In the genomic region with DNA sequence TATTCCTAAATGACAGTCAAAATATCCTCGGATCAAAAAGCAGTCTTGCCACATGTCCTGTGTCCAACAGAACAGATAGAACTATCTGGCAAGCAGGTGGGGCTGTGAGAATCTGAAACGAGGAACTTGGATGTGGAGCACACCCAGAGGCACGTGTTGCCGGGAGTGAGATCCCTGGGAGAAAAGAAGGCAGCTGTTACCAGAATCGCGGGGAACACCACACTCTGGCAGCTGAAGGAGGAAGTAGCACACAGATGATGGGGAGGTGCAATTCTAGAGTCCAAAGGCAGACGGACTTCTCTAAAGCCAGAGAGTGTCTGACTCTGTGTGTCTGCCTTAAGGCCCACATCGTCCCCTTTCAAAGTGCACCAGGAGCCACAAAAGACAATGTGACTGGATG, we compare ENCODE assay signal across 8 cellular contexts. TPM values are rescaled to one million over a fixed set of nuclear protein-coding genes. Genes with fewer than 3 reads are reported as not detected.
DNase-seq lines count a peak whose midpoint lies in the region; ATAC-seq and TF ChIP-seq lines count a peak whose summit lies in the region.

No MANE protein-coding gene starts in this region.

- peak; percentile 74 for ATAC-seq in stimulated activated memory B cell treated with anti-CD40 and anti-IgM and Interleukin-4, amounts not matched to agents 10 μg/mL and 1 μg/mL and 100 μg/mL, for 72 hours
- ATAC-seq in HG03108 (IDR thresholded peaks at IDR 0.05; ENCODE audit: unreplicated experiment): no peak

- H2AFZ ChIP-seq in fibroblast of lung (ENCODE audit: low read length): no peak overlapping the region

- POLR2A ChIA-PET in activated CD4-positive, alpha-beta T cell treated with anti-CD3 and anti-CD28 coated beads, Interleukin-2, amount 10 ng/mL, durations not matched to agents 7 days and 5 days (lab: Charles Lee): no interaction called here

- H3K27ac Mint-ChIP-seq in activated CD4-positive, alpha-beta T cell treated with anti-CD3 and anti-CD28 coated beads, Interleukin-2, amount 10 ng/mL, durations not matched to agents 7 days and 5 days: peak overlapping the region; percentile 76
- H3K27ac Mint-ChIP-seq in stimulated activated memory B cell treated with anti-CD40 and anti-IgM and Interleukin-4, amounts not matched to agents 10 μg/mL and 1 μg/mL and 100 μg/mL, for 72 hours: peak overlapping the region; percentile 1

- no peak overlapping the region for H3K4me3 ChIP-seq in fibroblast of lung (replicated peaks in 1 of 4; ENCODE audit: control extremely low read depth in 1 of 4, insufficient read depth in 1 of 4, low read depth in 3 of 4, low read length in 4 of 4)

- peaks cover 2% of the 10 kb centered on the region for H3K4me1 ChIP-seq in fibroblast of lung (ENCODE audit: control insufficient read depth, extremely low read depth, insufficient read depth, low read length)

- H3K4me2 ChIP-seq in fibroblast of lung (ENCODE audit: extremely low read depth, insufficient read depth, low read length): peak overlapping the region; percentile 40

- no peaks in the 10 kb centered on the region for H3K27me3 Mint-ChIP-seq in activated CD4-positive, alpha-beta T cell treated with anti-CD3 and anti-CD28 coated beads, Interleukin-2, amount 10 ng/mL, durations not matched to agents 7 days and 5 days
- no peaks in the 10 kb centered on the region for H3K27me3 Mint-ChIP-seq in stimulated activated memory B cell treated with anti-CD40 and anti-IgM and Interleukin-4, amounts not matched to agents 10 μg/mL and 1 μg/mL and 100 μg/mL, for 72 hours

- H3K4me1 Mint-ChIP-seq in activated CD4-positive, alpha-beta T cell treated with anti-CD3 and anti-CD28 coated beads, Interleukin-2, amount 10 ng/mL, durations not matched to agents 7 days and 5 days: peaks cover 36% of the 10 kb centered on the region
- peaks cover 50% of the 10 kb centered on the region for H3K4me1 Mint-ChIP-seq in stimulated activated memory B cell treated with anti-CD40 and anti-IgM and Interleukin-4, amounts not matched to agents 10 μg/mL and 1 μg/mL and 100 μg/mL, for 72 hours

- H3K9ac ChIP-seq in fibroblast of lung (ENCODE audit: insufficient read depth, low read length): no peak overlapping the region

- no peaks in the 10 kb centered on the region for H4K20me1 ChIP-seq in fibroblast of lung (ENCODE audit: control insufficient read depth, extremely low read depth, insufficient read depth, low read length)

- no peaks in the 10 kb centered on the region for H3K9me3 ChIP-seq in fibroblast of lung (ENCODE audit: control insufficient read depth, insufficient read depth, low read depth, low read length)

- no peaks in the 10 kb centered on the region for H3K27me3 ChIP-seq in fibroblast of lung (ENCODE audit: control insufficient read depth, insufficient read depth, low read length)

- no peak overlapping the region for H3K27ac ChIP-seq in fibroblast of lung (ENCODE audit: insufficient read depth, low read length)

- TF ChIP-seq CTCF in fibroblast of lung (conservative IDR thresholded peaks at IDR 0.05 in 1 of 2, IDR thresholded peaks at IDR 0.05 in 1 of 2; ENCODE audit: low read depth in 1 of 2, low read length in 2 of 2): no peak

- no peak for DNase-seq in activated CD4-positive, alpha-beta T cell treated with anti-CD3 and anti-CD28 coated beads, Interleukin-2, amount 10 ng/mL, durations not matched to agents 7 days and 5 days
- DNase-seq in activated CD4-positive, alpha-beta T cell treated with anti-CD3 and anti-CD28 coated beads for 1 hour: no peak
- DNase-seq in NOMO-1 treated with DMSO at 0.1 percent for 48 hours (lab: John Stamatoyannopoulos, UW; ENCODE audit: unreplicated experiment) (peak; percentile 59), fibroblast of lung (ENCODE audit: low read depth in 2 of 2) (peak; percentile 48 to 49), mesenteric fat pad (ENCODE audit: low spot score) (no peak), HCEC 1CT (no peak)

- H3K79me2 ChIP-seq in fibroblast of lung (ENCODE audit: control insufficient read depth, insufficient read depth, low read length): peaks cover 80% of the 10 kb centered on the region

- no peak overlapping the region for H3K4me3 Mint-ChIP-seq in activated CD4-positive, alpha-beta T cell treated with anti-CD3 and anti-CD28 coated beads, Interleukin-2, amount 10 ng/mL, durations not matched to agents 7 days and 5 days
- H3K4me3 Mint-ChIP-seq in stimulated activated memory B cell treated with anti-CD40 and anti-IgM and Interleukin-4, amounts not matched to agents 10 μg/mL and 1 μg/mL and 100 μg/mL, for 72 hours: no peak overlapping the region

- no peaks in the 10 kb centered on the region for H3K36me3 ChIP-seq in fibroblast of lung (ENCODE audit: control insufficient read depth, insufficient read depth, low read length)

- H3K9me3 Mint-ChIP-seq in activated CD4-positive, alpha-beta T cell treated with anti-CD3 and anti-CD28 coated beads, Interleukin-2, amount 10 ng/mL, durations not matched to agents 7 days and 5 days: no peaks in the 10 kb centered on the region
- no peaks in the 10 kb centered on the region for H3K9me3 Mint-ChIP-seq in stimulated activated memory B cell treated with anti-CD40 and anti-IgM and Interleukin-4, amounts not matched to agents 10 μg/mL and 1 μg/mL and 100 μg/mL, for 72 hours

- peaks cover 11% of the 10 kb centered on the region for H3K36me3 Mint-ChIP-seq in activated CD4-positive, alpha-beta T cell treated with anti-CD3 and anti-CD28 coated beads, Interleukin-2, amount 10 ng/mL, durations not matched to agents 7 days and 5 days (ENCODE audit: low read depth)
- H3K36me3 Mint-ChIP-seq in stimulated activated memory B cell treated with anti-CD40 and anti-IgM and Interleukin-4, amounts not matched to agents 10 μg/mL and 1 μg/mL and 100 μg/mL, for 72 hours: peaks cover 7% of the 10 kb centered on the region

- CTCF ChIA-PET in activated CD4-positive, alpha-beta T cell treated with anti-CD3 and anti-CD28 coated beads, Interleukin-2, amount 10 ng/mL, durations not matched to agents 7 days and 5 days (lab: Charles Lee): interaction anchor here (0.6 to 1.2 kb wide), 3 partner anchors 10 to 23 kb away, joined by 3 to 4 read pairs (median 3); partner anchors contain the start of gene SLC7A1

RNA-seq across cellular contexts. Expression of gene SLC7A1, which starts 22.3 kb away (rescaled TPM):
- total RNA-seq in activated CD4-positive, alpha-beta T cell treated with anti-CD3 and anti-CD28 coated beads, Interleukin-2, amount 10 ng/mL, durations not matched to agents 7 days and 5 days: 10 to 100 TPM; 64.5 to 77.5 TPM
- 18.0 and 26.6 TPM in 2 replicates for total RNA-seq in fibroblast of lung
- polyA plus RNA-seq in fibroblast of lung: 15.4 and 20.5 TPM in 2 replicates
- polyA plus RNA-seq in fibroblast of lung (2012): 21.2 and 23.7 TPM in 2 replicates
- 83.6 and 99.7 TPM in 2 replicates for polyA minus RNA-seq in fibroblast of lung (ENCODE audit: low replicate concordance)
- total RNA-seq in mesenteric fat pad: 31.9 TPM

Comparison
In these comparisons a context has a peak if more than half of its experiments do, and no peak if none do; other contexts are left out.
1. DNase-seq: peak in NOMO-1 treated with DMSO at 0.1 percent for 48 hours (single experiment) and fibroblast of lung (2 of 2); none in activated CD4-positive, alpha-beta T cell treated with anti-CD3 and anti-CD28 coated beads, Interleukin-2, amount 10 ng/mL, durations not matched to agents 7 days and 5 days (single experiment), activated CD4-positive, alpha-beta T cell treated with anti-CD3 and anti-CD28 coated beads for 1 hour (single experiment), mesenteric fat pad (single experiment) and HCEC 1CT (single experiment).